16 cellular contexts compared by ENCODE assay signal in genomic region chr9:88775559-88775958, GRCh38.
DNase-seq lines count a peak whose midpoint lies in the region; ATAC-seq and TF ChIP-seq lines count a peak whose summit lies in the region.
"Had no signal": no experiment of that assay in that cellular context is flagged by ENCODE, and none has a peak within 500 bp of the region (broad histone marks: within the 10 kb centered on the region; RNA-seq: fewer than 3 reads in every experiment).

No MANE protein-coding gene starts in this region.

- H3K9me3 ChIP-seq in endodermal cell (ENCODE audit: control insufficient read depth, low read length) (no peaks in the 10 kb centered on the region), ovary (no peaks in the 10 kb centered on the region)
- H3K9me3 ChIP-seq: tibial nerve had no signal

- WGBS in endodermal cell (ENCODE audit: insufficient coverage in 1 of 2, insufficient read length in 1 of 2), 2 experiments, result 80 to 97% methylated on average over 3 to 6 of the region's 6 CpGs
- 92 to 94% (median 93%) methylated on average over 6 of the region's 6 CpGs for WGBS in ovary, 3 donors

- TF ChIP-seq POLR2A in NB4 (IDR thresholded peaks at IDR 0.05; ENCODE audit: extremely low read depth, insufficient read length) (no peak), ovary (IDR thresholded peaks at IDR 0.05) (no peak)

- intact Hi-C loops in ovary (cut with DNase I), result no loop called here

- no peak overlapping the region for H3K4me3 Mint-ChIP-seq in endodermal cell
- no peak overlapping the region for H3K4me3 Mint-ChIP-seq in osteocyte (ENCODE audit: unreplicated experiment)
- H3K4me3 Mint-ChIP-seq: activated CD4-positive, alpha-beta T cell treated with anti-CD3 and anti-CD28 coated beads, Interleukin-2, amount 10 ng/mL, durations not matched to agents 24 days and 14 days had no signal

- H3K9me3 Mint-ChIP-seq in endodermal cell (no peaks in the 10 kb centered on the region), osteocyte (ENCODE audit: unreplicated experiment) (no peaks in the 10 kb centered on the region)
- H3K9me3 Mint-ChIP-seq: activated CD4-positive, alpha-beta T cell treated with anti-CD3 and anti-CD28 coated beads, Interleukin-2, amount 10 ng/mL, durations not matched to agents 24 days and 14 days had no signal

- H3K4me1 Mint-ChIP-seq in endodermal cell (peaks cover 49% of the 10 kb centered on the region), osteocyte (ENCODE audit: unreplicated experiment) (peaks cover 54% of the 10 kb centered on the region)
- H3K4me1 Mint-ChIP-seq: activated CD4-positive, alpha-beta T cell treated with anti-CD3 and anti-CD28 coated beads, Interleukin-2, amount 10 ng/mL, durations not matched to agents 24 days and 14 days had no signal

- H3K4me1 ChIP-seq in endodermal cell (ENCODE audit: control insufficient read depth, insufficient read depth, low read length) (peaks cover 28% of the 10 kb centered on the region), ovary (ENCODE audit: insufficient read depth) (peaks cover 15% of the 10 kb centered on the region)

- H3K27ac ChIP-seq in C4-2B, result peak overlapping the region; percentile 84
- H3K27ac ChIP-seq in endodermal cell (ENCODE audit: low read depth, low read length), result no peak overlapping the region
- H3K27ac ChIP-seq in ovary, result no peak overlapping the region

- H3K27me3 ChIP-seq in endodermal cell (ENCODE audit: control insufficient read depth, insufficient read depth, low read length, poor library complexity, severe bottlenecking) (no peaks in the 10 kb centered on the region), ovary (no peaks in the 10 kb centered on the region)
- H3K27me3 ChIP-seq: tibial nerve had no signal

- H3K27me3 Mint-ChIP-seq in endodermal cell (ENCODE audit: insufficient read depth) (no peaks in the 10 kb centered on the region), osteocyte (ENCODE audit: unreplicated experiment) (no peaks in the 10 kb centered on the region)

- ATAC-seq in HG03025 (IDR thresholded peaks at IDR 0.05; ENCODE audit: low FRiP score, unreplicated experiment), result no peak

- TF ChIP-seq CTCF in C4-2B (conservative IDR thresholded peaks at IDR 0.05) (no peak), NB4 (IDR thresholded peaks at IDR 0.05; ENCODE audit: low read depth, low read length) (no peak), endodermal cell (conservative IDR thresholded peaks at IDR 0.05) (no peak), osteocyte (IDR thresholded peaks at IDR 0.05) (no peak), ovary (IDR thresholded peaks at IDR 0.05) (no peak)

- H3K36me3 Mint-ChIP-seq in endodermal cell (ENCODE audit: low read depth) (no peaks in the 10 kb centered on the region), osteocyte (ENCODE audit: unreplicated experiment) (no peaks in the 10 kb centered on the region)

- no peak for TF ChIP-seq EP300 in ovary (IDR thresholded peaks at IDR 0.05)

- H3K4me3 ChIP-seq in NB4 (ENCODE audit: low read depth, low read length) (no peak overlapping the region), endodermal cell (ENCODE audit: low read length) (peak overlapping the region; percentile 12), ovary (no peak overlapping the region)
- H3K4me3 ChIP-seq: tibial nerve had no signal

- peak; percentile 15 for DNase-seq in NB4 (ENCODE audit: low read depth)
- DNase-seq in endodermal cell, result no peak
- DNase-seq in osteocyte (ENCODE audit: extremely low spot score, unreplicated experiment), result no peak
- DNase-seq in stimulated activated CD4-positive, alpha-beta T cell treated with anti-CD3 and anti-CD28 coated beads, Interleukin-1b, Interleukin-23, amount 100 ng/mL, for 48 hours, result no peak
- DNase-seq in effector CD4-positive, alpha-beta T cell, result no peak
- DNase-seq in ovary, result no peak
- DNase-seq: activated T-cell treated with anti-CD3 and anti-CD28 coated beads, Interleukin-2, amount 50 U/mL, for 1 hour; NCI-H1436 treated with DMSO at 0.1 percent for 48 hours; NCI-H446 treated with DMSO at 0.1 percent for 48 hours; stimulated activated CD4-positive, alpha-beta T cell treated with anti-CD3 and anti-CD28 coated beads, Interleukin-2, amount 100 ng/mL, for 24 hours; stimulated activated CD8-positive, alpha-beta memory T cell treated with anti-CD3 and anti-CD28 coated beads, Interleukin-4, amount 100 ng/mL, for 48 hours had no signal

- H3K9ac ChIP-seq in endodermal cell (ENCODE audit: extremely low read depth, low read length, poor library complexity, severe bottlenecking), result no peak overlapping the region

- H3K27ac Mint-ChIP-seq in endodermal cell, result no peak overlapping the region
- H3K27ac Mint-ChIP-seq in osteocyte (ENCODE audit: unreplicated experiment), result peak overlapping the region; percentile 74
- H3K27ac Mint-ChIP-seq: activated CD4-positive, alpha-beta T cell treated with anti-CD3 and anti-CD28 coated beads, Interleukin-2, amount 10 ng/mL, durations not matched to agents 24 days and 14 days; IgD-negative memory B cell had no signal

- H3K36me3 ChIP-seq in endodermal cell (ENCODE audit: control insufficient read depth, insufficient read depth, low read length) (no peaks in the 10 kb centered on the region), ovary (no peaks in the 10 kb centered on the region)
- H3K36me3 ChIP-seq: tibial nerve had no signal
